ENCODE assay signal across 10 cellular contexts in genomic region chr14:95503365-95504134, GRCh38. TPM values are rescaled to one million over a fixed set of nuclear protein-coding genes. Genes with fewer than 3 reads are reported as not detected.
DNase-seq lines count a peak whose midpoint lies in the region; ATAC-seq and TF ChIP-seq lines count a peak whose summit lies in the region.
"Had no signal": no experiment of that assay in that cellular context is flagged by ENCODE, and none has a peak within 500 bp of the region (broad histone marks: within the 10 kb centered on the region; RNA-seq: fewer than 3 reads in every experiment).

No MANE protein-coding gene starts in this region.

- 89 to 90% (median 90%) methylated on average over 8 of the region's 8 CpGs for WGBS in ovary, 3 donors

- H3K4me3 ChIP-seq in CD8-positive, alpha-beta memory T cell (ENCODE audit: low read length) = no peak overlapping the region
- H3K4me3 ChIP-seq in coronary artery = no peak overlapping the region
- no peak overlapping the region for H3K4me3 ChIP-seq in ovary

- DNase-seq in CD8-positive, alpha-beta memory T cell = no peak
- peak; percentile 40 for DNase-seq in RPMI8226
- DNase-seq in coronary artery (ENCODE audit: low spot score) = no peak
- DNase-seq in mesenteric fat pad (ENCODE audit: low spot score) = no peak
- DNase-seq in ovary = no peak
- no peak for DNase-seq in T-helper 1 cell
- DNase-seq: activated CD8-positive, alpha-beta memory T cell treated with anti-CD3 and anti-CD28 coated beads, Interleukin-2, amount 50 U/mL, for 48 hours; NCI-H187 had no signal

- no peak for TF ChIP-seq POLR2A in ovary (IDR thresholded peaks at IDR 0.05)

- TF ChIP-seq EP300 in ovary (IDR thresholded peaks at IDR 0.05) = no peak

- POLR2A ChIA-PET in CD8-positive, alpha-beta memory T cell (lab: Charles Lee) = interaction anchor here (1.0 to 1.1 kb wide), 2 partner anchors 9 to 15 kb away, joined by 3 to 4 read pairs; no protein-coding TSS in a partner anchor

- H3K27me3 Mint-ChIP-seq in CD8-positive, alpha-beta memory T cell = peaks cover 0 to 2% of the 10 kb centered on the region in 2 donors

- H3K27me3 ChIP-seq in CD8-positive, alpha-beta memory T cell (ENCODE audit: insufficient read depth, low read length, poor library complexity, severe bottlenecking) = no peaks in the 10 kb centered on the region
- no peaks in the 10 kb centered on the region for H3K27me3 ChIP-seq in ovary

- ATAC-seq in GM19025 (IDR thresholded peaks at IDR 0.05; ENCODE audit: low read depth, unreplicated experiment) (peak; percentile 47), HG02870 (IDR thresholded peaks at IDR 0.05; ENCODE audit: unreplicated experiment) (peak; percentile 51)

- peak overlapping the region in 7 of 8 donors; percentile 37 to 86 (median 76) for H3K27ac Mint-ChIP-seq in CD8-positive, alpha-beta memory T cell

- H3K4me1 ChIP-seq in CD8-positive, alpha-beta memory T cell (ENCODE audit: insufficient read depth, low read length) = peaks cover 61% of the 10 kb centered on the region
- peaks cover 7% of the 10 kb centered on the region for H3K4me1 ChIP-seq in ovary (ENCODE audit: insufficient read depth)

- H3K4me3 Mint-ChIP-seq in CD8-positive, alpha-beta memory T cell = peak overlapping the region in 3 of 7 donors; percentile 24 to 44 (median 26)

- H3K36me3 ChIP-seq in CD8-positive, alpha-beta memory T cell (ENCODE audit: insufficient read depth, low read length) = no peaks in the 10 kb centered on the region
- no peaks in the 10 kb centered on the region for H3K36me3 ChIP-seq in ovary

- intact Hi-C loops in ovary (cut with DNase I) = no loop called here

- CTCF ChIA-PET in CD8-positive, alpha-beta memory T cell (lab: Charles Lee) = interaction anchor here (1.0 to 1.3 kb wide), 4 partner anchors 14 to 61 kb away, joined by 3 to 5 read pairs (median 4); no protein-coding TSS in a partner anchor

- H3K27ac ChIP-seq in CD8-positive, alpha-beta memory T cell (ENCODE audit: low read depth, low read length) = no peak overlapping the region
- H3K27ac ChIP-seq in coronary artery (peak overlapping the region in 1 of 2 donors; percentile 20), ovary (no peak overlapping the region)

- TF ChIP-seq CTCF in coronary artery (IDR thresholded peaks at IDR 0.05) (no peak), ovary (IDR thresholded peaks at IDR 0.05) (no peak)

- H3K9me3 ChIP-seq in CD8-positive, alpha-beta memory T cell (ENCODE audit: low read length) = no peaks in the 10 kb centered on the region
- H3K9me3 ChIP-seq in ovary = no peaks in the 10 kb centered on the region

- H3K9me3 Mint-ChIP-seq in CD8-positive, alpha-beta memory T cell = no peaks in the 10 kb centered on the region

- peaks cover 8 to 45% (median 14%) of the 10 kb centered on the region in 3 donors for H3K36me3 Mint-ChIP-seq in CD8-positive, alpha-beta memory T cell

- H3K4me1 Mint-ChIP-seq in CD8-positive, alpha-beta memory T cell = peaks cover 62 to 89% (median 78%) of the 10 kb centered on the region in 3 donors

RNA-seq across cellular contexts. Expression of gene SYNE3, which starts 12.9 kb away (rescaled TPM):
- 10 to 100 TPM; 37.6 to 39.7 TPM for total RNA-seq in CD8-positive, alpha-beta memory T cell
- 4.3 TPM for polyA plus RNA-seq in CD8-positive, alpha-beta memory T cell
- total RNA-seq in mesenteric fat pad (179 TPM), ovary (10 to 100 TPM in 5 of 7 donors, 1 to 10 TPM in 2; 6.4 to 26.0 (median 14.9) TPM)
- 1 to 10 TPM; 3.7 to 5.1 TPM for polyA plus RNA-seq in ovary

RNA-seq across cellular contexts. Expression of gene GLRX5, which starts 31.3 kb away (rescaled TPM):
- 10 to 100 TPM; 52.9 to 54.6 TPM for total RNA-seq in CD8-positive, alpha-beta memory T cell
- polyA plus RNA-seq in CD8-positive, alpha-beta memory T cell = 72.9 TPM
- total RNA-seq in mesenteric fat pad = 34.2 TPM
- total RNA-seq in ovary = 10 to 100 TPM; 38.0 to 49.2 (median 41.7) TPM
- 100 to 1,000 TPM in 1 of 2 donors, 10 to 100 TPM in 1; 52.6 to 105 TPM for polyA plus RNA-seq in ovary
